Comparison of ENCODE assay signal across 1 cellular context in the genomic region with DNA sequence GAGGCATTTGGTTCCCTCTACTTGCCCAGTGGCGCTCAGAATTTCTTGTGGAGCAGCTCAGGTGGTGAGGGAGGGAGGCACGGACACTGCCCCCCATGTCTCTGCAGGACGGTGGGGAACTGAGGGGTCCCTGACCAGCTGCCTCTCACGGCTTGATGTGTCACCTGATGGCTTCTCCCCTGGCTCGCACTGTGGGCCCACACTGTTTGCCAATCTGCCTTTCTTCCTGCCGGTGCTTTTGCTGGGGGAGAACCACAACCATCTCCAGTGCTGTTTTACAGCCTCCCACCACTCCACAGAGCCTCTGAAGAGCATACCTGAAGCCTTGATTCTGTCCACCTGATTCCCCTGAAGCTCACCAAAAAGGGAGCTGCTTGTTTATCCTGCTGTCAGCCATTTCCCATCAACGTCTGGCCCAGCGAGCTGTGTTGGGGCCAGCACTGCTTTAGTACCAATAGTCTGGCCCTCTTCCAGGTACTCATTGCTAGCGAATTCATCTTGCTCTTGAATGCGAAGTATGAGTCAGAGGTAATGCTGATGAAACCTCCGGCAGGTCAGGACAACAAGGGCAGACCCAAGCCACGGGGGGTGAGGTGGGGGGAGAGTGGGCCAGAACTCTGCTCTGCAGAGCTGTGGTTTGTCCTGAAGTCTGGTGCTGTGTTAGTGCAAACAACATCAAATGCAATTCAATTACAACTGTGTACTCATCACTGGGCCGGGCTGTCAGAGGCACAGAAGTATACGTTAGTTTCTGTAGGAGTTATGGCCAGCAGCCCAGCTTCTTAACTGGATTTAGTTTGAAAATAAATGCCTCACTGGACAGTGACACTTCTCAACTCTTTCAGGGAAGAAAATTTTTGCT.
A peak's percentile ranks its signal among the peaks of the same experiment; 100 is the strongest.
TF ChIP-seq lines count a peak whose summit lies in the region.

No MANE protein-coding gene starts in this region.

TF ChIP-seq in K562, 482 proteins besides CTCF, POLR2A, EP300 and RAD21 (continues in another document):
- TF ChIP-seq FOXP4 (CRISPR knock-in tag; IDR thresholded peaks at IDR 0.05; ENCODE audit: borderline replicate concordance) (0 out of 2 replicates have a peak, but pooled peaks have one; percentile 31), TCF3 (CRISPR knock-in tag; IDR thresholded peaks at IDR 0.05) (peak; percentile 27; the same call in 1 of the 2 replicates), ATF3 (IDR thresholded peaks at IDR 0.05) (peak; percentile 99), ATF3 (CRISPR knock-in tag; conservative IDR thresholded peaks at IDR 0.05) (no peak; the same call in 1 of the 2 replicates), AFF1 (IDR thresholded peaks at IDR 0.05; ENCODE audit: low read depth in 1 of 2, partially characterized antibody in 2 of 2) (peak; percentile 67 to 71), ARNT (IDR thresholded peaks at IDR 0.05) (peak in 1 of 2 experiments; percentile 83; a peak in 2 of 4 replicates), ZNF699 (CRISPR knock-in tag; IDR thresholded peaks at IDR 0.05; ENCODE audit: insufficient replicate concordance) (no peak), ZNF511 (CRISPR knock-in tag; IDR thresholded peaks at IDR 0.05) (no peak), YY1 (IDR thresholded peaks at IDR 0.05; ENCODE audit: borderline replicate concordance in 1 of 3, control insufficient read depth in 1 of 3, extremely low read depth in 1 of 3, insufficient read depth in 3 of 3, insufficient read length in 1 of 3, insufficient replicate concordance in 2 of 3, low read depth in 1 of 3, low read length in 2 of 3) (peak in 2 of 3 experiments; percentile 22 to 70), NRF1 (conservative IDR thresholded peaks at IDR 0.05 in 1 of 2, IDR thresholded peaks at IDR 0.05 in 1 of 2) (0 out of 4 replicates have a peak, but pooled peaks of 1 of the 2 experiments have one; percentile 25), NFRKB (IDR thresholded peaks at IDR 0.05; ENCODE audit: low read depth) (peak; percentile 87), RCOR1 (IDR thresholded peaks at IDR 0.05; ENCODE audit: borderline replicate concordance in 1 of 2, low read depth in 2 of 2, low read length in 2 of 2) (peak in 1 of 2 experiments; percentile 88; a peak in 2 of 4 replicates), HSF4 (CRISPR knock-in tag; IDR thresholded peaks at IDR 0.05; ENCODE audit: borderline replicate concordance) (no peak), FOSL1 (tag; conservative IDR thresholded peaks at IDR 0.05) (peak; percentile 96), CREB3L1 (IDR thresholded peaks at IDR 0.05; ENCODE audit: borderline replicate concordance, low read depth) (peak; percentile 15; the same call in 1 of the 2 replicates), TEAD2 (tag; IDR thresholded peaks at IDR 0.05) (peak; percentile 5; the same call in 1 of the 2 replicates), CTBP1 (IDR thresholded peaks at IDR 0.05; ENCODE audit: borderline replicate concordance) (peak; percentile 88), DPF2 (IDR thresholded peaks at IDR 0.05) (peak; percentile 88), HOXB6 (CRISPR knock-in tag; IDR thresholded peaks at IDR 0.05; ENCODE audit: borderline replicate concordance) (no peak), GTF2E2 (tag; IDR thresholded peaks at IDR 0.05) (peak; percentile 58; the same call in 1 of the 2 replicates), MAFG (tag; conservative IDR thresholded peaks at IDR 0.05) (0 out of 2 replicates have a peak, but pooled peaks have one; percentile 19), NR4A1 (CRISPR knock-in tag; IDR thresholded peaks at IDR 0.05) (no peak), NR4A1 (tag; IDR thresholded peaks at IDR 0.05) (peak; percentile 79; the same call in 1 of the 2 replicates), ZNF184 (CRISPR knock-in tag; IDR thresholded peaks at IDR 0.05) (no peak), FOXK1 (CRISPR knock-in tag; IDR thresholded peaks at IDR 0.05; ENCODE audit: borderline replicate concordance) (0 out of 2 replicates have a peak, but pooled peaks have one; percentile 69), ZNF668 (CRISPR knock-in tag; IDR thresholded peaks at IDR 0.05) (no peak), HDAC2 (IDR thresholded peaks at IDR 0.05) (peak; percentile 73; the same call in 1 of the 2 replicates), SMARCA4 (IDR thresholded peaks at IDR 0.05) (peak; percentile 89), YBX1 (IDR thresholded peaks at IDR 0.05) (no peak), NFE2 (IDR thresholded peaks at IDR 0.05; ENCODE audit: low read depth) (peak; percentile 53), GTF2F1 (IDR thresholded peaks at IDR 0.05; ENCODE audit: low read depth, low read length) (no peak), ESRRA (IDR thresholded peaks at IDR 0.05; ENCODE audit: borderline replicate concordance, low read depth) (peak; percentile 93), NR2C2 (CRISPR knock-in tag; IDR thresholded peaks at IDR 0.05) (no peak), NR2C2 (tag; IDR thresholded peaks at IDR 0.05) (peak; percentile 69), POLR2H (tag; IDR thresholded peaks at IDR 0.05; ENCODE audit: low read depth) (peak; percentile 21; the same call in 1 of the 2 replicates), CREM (IDR thresholded peaks at IDR 0.05; ENCODE audit: low read depth) (peak; percentile 38; the same call in 1 of the 2 replicates), ASH1L (IDR thresholded peaks at IDR 0.05; ENCODE audit: borderline replicate concordance, low read depth, partially characterized antibody) (no peak), ZNF507 (tag; conservative IDR thresholded peaks at IDR 0.05) (no peak), SMAD4 (CRISPR knock-in tag; conservative IDR thresholded peaks at IDR 0.05) (peak; percentile 80), TEAD1 (CRISPR knock-in tag; IDR thresholded peaks at IDR 0.05) (peak in 1 of 2 experiments; percentile 0; a peak in 1 of 4 replicates), BMI1 (IDR thresholded peaks at IDR 0.05; ENCODE audit: low read length) (no peak), ZEB2 (IDR thresholded peaks at IDR 0.05) (peak; percentile 77), IFI16 (CRISPR knock-in tag; IDR thresholded peaks at IDR 0.05) (no peak), MEIS2 (IDR thresholded peaks at IDR 0.05; ENCODE audit: partially characterized antibody) (peak; percentile 82), MYNN (IDR thresholded peaks at IDR 0.05) (peak; percentile 15; the same call in 1 of the 2 replicates), MYNN (CRISPR knock-in tag; IDR thresholded peaks at IDR 0.05) (no peak), CBFA2T3 (IDR thresholded peaks at IDR 0.05) (peak; percentile 57), PRMT5 (CRISPR knock-in tag; IDR thresholded peaks at IDR 0.05) (no peak), SOX6 (IDR thresholded peaks at IDR 0.05) (peak; percentile 85), CBX3 (IDR thresholded peaks at IDR 0.05; ENCODE audit: borderline replicate concordance in 1 of 2, low read length in 2 of 2) (no peak), LEF1 (IDR thresholded peaks at IDR 0.05) (peak; percentile 84; the same call in 1 of the 2 replicates), SMAD3 (CRISPR knock-in tag; conservative IDR thresholded peaks at IDR 0.05) (0 out of 2 replicates have a peak, but pooled peaks have one; percentile 27)
- TF ChIP-seq, protein P1, sequence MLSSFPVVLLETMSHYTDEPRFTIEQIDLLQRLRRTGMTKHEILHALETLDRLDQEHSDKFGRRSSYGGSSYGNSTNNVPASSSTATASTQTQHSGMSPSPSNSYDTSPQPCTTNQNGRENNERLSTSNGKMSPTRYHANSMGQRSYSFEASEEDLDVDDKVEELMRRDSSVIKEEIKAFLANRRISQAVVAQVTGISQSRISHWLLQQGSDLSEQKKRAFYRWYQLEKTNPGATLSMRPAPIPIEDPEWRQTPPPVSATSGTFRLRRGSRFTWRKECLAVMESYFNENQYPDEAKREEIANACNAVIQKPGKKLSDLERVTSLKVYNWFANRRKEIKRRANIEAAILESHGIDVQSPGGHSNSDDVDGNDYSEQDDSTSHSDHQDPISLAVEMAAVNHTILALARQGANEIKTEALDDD (IDR thresholded peaks at IDR 0.05), result peak; percentile 65
- TF ChIP-seq, protein P2, sequence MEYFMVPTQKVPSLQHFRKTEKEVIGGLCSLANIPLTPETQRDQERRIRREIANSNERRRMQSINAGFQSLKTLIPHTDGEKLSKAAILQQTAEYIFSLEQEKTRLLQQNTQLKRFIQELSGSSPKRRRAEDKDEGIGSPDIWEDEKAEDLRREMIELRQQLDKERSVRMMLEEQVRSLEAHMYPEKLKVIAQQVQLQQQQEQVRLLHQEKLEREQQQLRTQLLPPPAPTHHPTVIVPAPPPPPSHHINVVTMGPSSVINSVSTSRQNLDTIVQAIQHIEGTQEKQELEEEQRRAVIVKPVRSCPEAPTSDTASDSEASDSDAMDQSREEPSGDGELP (CRISPR knock-in tag; IDR thresholded peaks at IDR 0.05; ENCODE audit: borderline replicate concordance), result peak; percentile 61; the same call in 1 of the 2 replicates
- TF ChIP-seq, protein P3, sequence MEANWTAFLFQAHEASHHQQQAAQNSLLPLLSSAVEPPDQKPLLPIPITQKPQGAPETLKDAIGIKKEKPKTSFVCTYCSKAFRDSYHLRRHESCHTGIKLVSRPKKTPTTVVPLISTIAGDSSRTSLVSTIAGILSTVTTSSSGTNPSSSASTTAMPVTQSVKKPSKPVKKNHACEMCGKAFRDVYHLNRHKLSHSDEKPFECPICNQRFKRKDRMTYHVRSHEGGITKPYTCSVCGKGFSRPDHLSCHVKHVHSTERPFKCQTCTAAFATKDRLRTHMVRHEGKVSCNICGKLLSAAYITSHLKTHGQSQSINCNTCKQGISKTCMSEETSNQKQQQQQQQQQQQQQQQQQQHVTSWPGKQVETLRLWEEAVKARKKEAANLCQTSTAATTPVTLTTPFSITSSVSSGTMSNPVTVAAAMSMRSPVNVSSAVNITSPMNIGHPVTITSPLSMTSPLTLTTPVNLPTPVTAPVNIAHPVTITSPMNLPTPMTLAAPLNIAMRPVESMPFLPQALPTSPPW (CRISPR knock-in tag; IDR thresholded peaks at IDR 0.05), result peak; percentile 95
- TF ChIP-seq, protein P4, sequence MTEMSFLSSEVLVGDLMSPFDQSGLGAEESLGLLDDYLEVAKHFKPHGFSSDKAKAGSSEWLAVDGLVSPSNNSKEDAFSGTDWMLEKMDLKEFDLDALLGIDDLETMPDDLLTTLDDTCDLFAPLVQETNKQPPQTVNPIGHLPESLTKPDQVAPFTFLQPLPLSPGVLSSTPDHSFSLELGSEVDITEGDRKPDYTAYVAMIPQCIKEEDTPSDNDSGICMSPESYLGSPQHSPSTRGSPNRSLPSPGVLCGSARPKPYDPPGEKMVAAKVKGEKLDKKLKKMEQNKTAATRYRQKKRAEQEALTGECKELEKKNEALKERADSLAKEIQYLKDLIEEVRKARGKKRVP (CRISPR knock-in tag; IDR thresholded peaks at IDR 0.05), result peak; percentile 74
